In the genomic region with DNA sequence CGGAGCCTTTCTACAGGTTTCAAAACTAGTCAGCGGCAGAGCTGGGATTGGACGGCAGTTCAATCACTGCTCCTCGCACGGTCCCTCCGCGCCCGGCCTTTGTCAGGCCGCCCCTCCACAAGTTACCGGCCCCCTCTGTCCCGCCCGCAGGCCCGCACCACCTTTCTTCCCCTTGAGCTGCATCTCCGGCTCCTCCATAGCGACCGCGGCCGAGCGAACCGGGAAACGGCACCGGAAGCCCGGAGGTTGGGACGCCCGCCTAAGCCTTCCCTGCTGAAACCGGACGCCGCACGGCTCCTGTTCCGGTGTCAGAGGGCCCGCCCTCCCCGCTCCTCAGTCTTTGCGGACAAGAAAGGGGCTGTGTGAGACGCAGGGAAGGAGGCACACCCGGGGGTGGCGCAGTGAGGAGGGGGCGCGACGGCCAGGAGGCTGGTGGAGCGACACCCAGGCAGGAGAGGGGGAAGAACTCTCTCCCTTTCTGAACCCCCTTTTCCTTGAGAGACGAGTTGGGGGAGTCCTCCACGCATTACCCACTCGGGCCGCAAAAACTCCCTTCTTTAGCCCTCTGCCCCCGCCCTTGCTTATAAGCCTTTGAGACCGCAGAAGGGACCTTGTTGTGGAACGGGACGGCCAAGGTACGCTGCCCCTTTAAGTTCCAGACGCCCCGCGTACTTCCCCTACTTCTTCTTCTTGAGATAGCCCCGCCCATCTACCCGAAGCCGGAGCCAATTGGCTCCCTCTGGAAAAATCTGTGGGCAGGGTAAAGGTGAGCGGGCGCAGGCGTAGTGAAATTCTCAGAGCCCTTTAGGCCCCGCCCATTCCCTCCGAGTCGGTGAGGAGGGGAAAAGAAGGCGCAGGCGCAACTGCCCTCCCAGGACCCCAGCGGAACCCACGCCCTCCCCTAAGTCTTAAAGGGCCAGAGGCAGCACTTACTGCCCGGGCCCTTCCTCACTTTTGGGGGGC, we compare ENCODE assay signal across 1 cellular context.
TF ChIP-seq lines count a peak whose summit lies in the region.

A gene (minus strand): TSS at position 233 of the 963 bp plus-strand sequence. CDS start 35 bp downstream, at position 198.
A gene with protein sequence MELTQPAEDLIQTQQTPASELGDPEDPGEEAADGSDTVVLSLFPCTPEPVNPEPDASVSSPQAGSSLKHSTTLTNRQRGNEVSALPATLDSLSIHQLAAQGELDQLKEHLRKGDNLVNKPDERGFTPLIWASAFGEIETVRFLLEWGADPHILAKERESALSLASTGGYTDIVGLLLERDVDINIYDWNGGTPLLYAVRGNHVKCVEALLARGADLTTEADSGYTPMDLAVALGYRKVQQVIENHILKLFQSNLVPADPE (plus strand): TSS at position 339 of the 963 bp plus-strand sequence. CDS start 1,689 bp downstream, outside the sequence.

TF ChIP-seq in GM12878, 131 proteins besides CTCF, POLR2A, EP300 and RAD21 (continued from another document):
- TF ChIP-seq, protein P1, sequence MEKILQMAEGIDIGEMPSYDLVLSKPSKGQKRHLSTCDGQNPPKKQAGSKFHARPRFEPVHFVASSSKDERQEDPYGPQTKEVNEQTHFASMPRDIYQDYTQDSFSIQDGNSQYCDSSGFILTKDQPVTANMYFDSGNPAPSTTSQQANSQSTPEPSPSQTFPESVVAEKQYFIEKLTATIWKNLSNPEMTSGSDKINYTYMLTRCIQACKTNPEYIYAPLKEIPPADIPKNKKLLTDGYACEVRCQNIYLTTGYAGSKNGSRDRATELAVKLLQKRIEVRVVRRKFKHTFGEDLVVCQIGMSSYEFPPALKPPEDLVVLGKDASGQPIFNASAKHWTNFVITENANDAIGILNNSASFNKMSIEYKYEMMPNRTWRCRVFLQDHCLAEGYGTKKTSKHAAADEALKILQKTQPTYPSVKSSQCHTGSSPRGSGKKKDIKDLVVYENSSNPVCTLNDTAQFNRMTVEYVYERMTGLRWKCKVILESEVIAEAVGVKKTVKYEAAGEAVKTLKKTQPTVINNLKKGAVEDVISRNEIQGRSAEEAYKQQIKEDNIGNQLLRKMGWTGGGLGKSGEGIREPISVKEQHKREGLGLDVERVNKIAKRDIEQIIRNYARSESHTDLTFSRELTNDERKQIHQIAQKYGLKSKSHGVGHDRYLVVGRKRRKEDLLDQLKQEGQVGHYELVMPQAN (conservative IDR thresholded peaks at IDR 0.05) = peak; percentile 78
- TF ChIP-seq NR2C1 (IDR thresholded peaks at IDR 0.05) = peak; percentile 74
- TF ChIP-seq POLR2AphosphoS5 (IDR thresholded peaks at IDR 0.05; ENCODE audit: low read length) = peak; percentile 76
- no peak for TF ChIP-seq RCOR1 (conservative IDR thresholded peaks at IDR 0.05; ENCODE audit: low read depth, low read length)
- TF ChIP-seq, protein P2, sequence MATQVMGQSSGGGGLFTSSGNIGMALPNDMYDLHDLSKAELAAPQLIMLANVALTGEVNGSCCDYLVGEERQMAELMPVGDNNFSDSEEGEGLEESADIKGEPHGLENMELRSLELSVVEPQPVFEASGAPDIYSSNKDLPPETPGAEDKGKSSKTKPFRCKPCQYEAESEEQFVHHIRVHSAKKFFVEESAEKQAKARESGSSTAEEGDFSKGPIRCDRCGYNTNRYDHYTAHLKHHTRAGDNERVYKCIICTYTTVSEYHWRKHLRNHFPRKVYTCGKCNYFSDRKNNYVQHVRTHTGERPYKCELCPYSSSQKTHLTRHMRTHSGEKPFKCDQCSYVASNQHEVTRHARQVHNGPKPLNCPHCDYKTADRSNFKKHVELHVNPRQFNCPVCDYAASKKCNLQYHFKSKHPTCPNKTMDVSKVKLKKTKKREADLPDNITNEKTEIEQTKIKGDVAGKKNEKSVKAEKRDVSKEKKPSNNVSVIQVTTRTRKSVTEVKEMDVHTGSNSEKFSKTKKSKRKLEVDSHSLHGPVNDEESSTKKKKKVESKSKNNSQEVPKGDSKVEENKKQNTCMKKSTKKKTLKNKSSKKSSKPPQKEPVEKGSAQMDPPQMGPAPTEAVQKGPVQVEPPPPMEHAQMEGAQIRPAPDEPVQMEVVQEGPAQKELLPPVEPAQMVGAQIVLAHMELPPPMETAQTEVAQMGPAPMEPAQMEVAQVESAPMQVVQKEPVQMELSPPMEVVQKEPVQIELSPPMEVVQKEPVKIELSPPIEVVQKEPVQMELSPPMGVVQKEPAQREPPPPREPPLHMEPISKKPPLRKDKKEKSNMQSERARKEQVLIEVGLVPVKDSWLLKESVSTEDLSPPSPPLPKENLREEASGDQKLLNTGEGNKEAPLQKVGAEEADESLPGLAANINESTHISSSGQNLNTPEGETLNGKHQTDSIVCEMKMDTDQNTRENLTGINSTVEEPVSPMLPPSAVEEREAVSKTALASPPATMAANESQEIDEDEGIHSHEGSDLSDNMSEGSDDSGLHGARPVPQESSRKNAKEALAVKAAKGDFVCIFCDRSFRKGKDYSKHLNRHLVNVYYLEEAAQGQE (IDR thresholded peaks at IDR 0.05; ENCODE audit: low read depth, low read length) = no peak
- TF ChIP-seq, protein P3, sequence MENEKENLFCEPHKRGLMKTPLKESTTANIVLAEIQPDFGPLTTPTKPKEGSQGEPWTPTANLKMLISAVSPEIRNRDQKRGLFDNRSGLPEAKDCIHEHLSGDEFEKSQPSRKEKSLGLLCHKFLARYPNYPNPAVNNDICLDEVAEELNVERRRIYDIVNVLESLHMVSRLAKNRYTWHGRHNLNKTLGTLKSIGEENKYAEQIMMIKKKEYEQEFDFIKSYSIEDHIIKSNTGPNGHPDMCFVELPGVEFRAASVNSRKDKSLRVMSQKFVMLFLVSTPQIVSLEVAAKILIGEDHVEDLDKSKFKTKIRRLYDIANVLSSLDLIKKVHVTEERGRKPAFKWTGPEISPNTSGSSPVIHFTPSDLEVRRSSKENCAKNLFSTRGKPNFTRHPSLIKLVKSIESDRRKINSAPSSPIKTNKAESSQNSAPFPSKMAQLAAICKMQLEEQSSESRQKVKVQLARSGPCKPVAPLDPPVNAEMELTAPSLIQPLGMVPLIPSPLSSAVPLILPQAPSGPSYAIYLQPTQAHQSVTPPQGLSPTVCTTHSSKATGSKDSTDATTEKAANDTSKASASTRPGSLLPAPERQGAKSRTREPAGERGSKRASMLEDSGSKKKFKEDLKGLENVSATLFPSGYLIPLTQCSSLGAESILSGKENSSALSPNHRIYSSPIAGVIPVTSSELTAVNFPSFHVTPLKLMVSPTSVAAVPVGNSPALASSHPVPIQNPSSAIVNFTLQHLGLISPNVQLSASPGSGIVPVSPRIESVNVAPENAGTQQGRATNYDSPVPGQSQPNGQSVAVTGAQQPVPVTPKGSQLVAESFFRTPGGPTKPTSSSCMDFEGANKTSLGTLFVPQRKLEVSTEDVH (IDR thresholded peaks at IDR 0.05; ENCODE audit: low read depth, partially characterized antibody) = peak; percentile 88
- no peak for TF ChIP-seq MTA3 (IDR thresholded peaks at IDR 0.05; ENCODE audit: borderline replicate concordance, low read length)
- TF ChIP-seq NFXL1 (IDR thresholded peaks at IDR 0.05; ENCODE audit: borderline replicate concordance) = no peak
- peak in 1 of 2 experiments; percentile 37; a peak in 2 of 4 replicates for TF ChIP-seq IKZF2 (IDR thresholded peaks at IDR 0.05)
- TF ChIP-seq, protein P4, sequence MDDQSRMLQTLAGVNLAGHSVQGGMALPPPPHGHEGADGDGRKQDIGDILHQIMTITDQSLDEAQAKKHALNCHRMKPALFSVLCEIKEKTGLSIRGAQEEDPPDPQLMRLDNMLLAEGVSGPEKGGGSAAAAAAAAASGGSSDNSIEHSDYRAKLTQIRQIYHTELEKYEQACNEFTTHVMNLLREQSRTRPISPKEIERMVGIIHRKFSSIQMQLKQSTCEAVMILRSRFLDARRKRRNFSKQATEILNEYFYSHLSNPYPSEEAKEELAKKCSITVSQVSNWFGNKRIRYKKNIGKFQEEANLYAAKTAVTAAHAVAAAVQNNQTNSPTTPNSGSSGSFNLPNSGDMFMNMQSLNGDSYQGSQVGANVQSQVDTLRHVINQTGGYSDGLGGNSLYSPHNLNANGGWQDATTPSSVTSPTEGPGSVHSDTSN (IDR thresholded peaks at IDR 0.05; ENCODE audit: insufficient replicate concordance, low read depth, low read length) = peak; percentile 3
- TF ChIP-seq, protein P5, sequence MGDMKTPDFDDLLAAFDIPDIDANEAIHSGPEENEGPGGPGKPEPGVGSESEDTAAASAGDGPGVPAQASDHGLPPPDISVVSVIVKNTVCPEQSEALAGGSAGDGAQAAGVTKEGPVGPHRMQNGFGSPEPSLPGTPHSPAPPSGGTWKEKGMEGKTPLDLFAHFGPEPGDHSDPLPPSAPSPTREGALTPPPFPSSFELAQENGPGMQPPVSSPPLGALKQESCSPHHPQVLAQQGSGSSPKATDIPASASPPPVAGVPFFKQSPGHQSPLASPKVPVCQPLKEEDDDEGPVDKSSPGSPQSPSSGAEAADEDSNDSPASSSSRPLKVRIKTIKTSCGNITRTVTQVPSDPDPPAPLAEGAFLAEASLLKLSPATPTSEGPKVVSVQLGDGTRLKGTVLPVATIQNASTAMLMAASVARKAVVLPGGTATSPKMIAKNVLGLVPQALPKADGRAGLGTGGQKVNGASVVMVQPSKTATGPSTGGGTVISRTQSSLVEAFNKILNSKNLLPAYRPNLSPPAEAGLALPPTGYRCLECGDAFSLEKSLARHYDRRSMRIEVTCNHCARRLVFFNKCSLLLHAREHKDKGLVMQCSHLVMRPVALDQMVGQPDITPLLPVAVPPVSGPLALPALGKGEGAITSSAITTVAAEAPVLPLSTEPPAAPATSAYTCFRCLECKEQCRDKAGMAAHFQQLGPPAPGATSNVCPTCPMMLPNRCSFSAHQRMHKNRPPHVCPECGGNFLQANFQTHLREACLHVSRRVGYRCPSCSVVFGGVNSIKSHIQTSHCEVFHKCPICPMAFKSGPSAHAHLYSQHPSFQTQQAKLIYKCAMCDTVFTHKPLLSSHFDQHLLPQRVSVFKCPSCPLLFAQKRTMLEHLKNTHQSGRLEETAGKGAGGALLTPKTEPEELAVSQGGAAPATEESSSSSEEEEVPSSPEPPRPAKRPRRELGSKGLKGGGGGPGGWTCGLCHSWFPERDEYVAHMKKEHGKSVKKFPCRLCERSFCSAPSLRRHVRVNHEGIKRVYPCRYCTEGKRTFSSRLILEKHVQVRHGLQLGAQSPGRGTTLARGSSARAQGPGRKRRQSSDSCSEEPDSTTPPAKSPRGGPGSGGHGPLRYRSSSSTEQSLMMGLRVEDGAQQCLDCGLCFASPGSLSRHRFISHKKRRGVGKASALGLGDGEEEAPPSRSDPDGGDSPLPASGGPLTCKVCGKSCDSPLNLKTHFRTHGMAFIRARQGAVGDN (IDR thresholded peaks at IDR 0.05) = 0 out of 2 replicates have a peak, but pooled peaks have one; percentile 22
- peak; percentile 79; the same call in 1 of the 2 replicates for TF ChIP-seq HDAC2 (IDR thresholded peaks at IDR 0.05)
- TF ChIP-seq ZNF274 (IDR thresholded peaks at IDR 0.05; ENCODE audit: insufficient read depth, insufficient read length) = no peak
- 0 out of 2 replicates have a peak, but pooled peaks have one; percentile 41 for TF ChIP-seq SREBF1 (IDR thresholded peaks at IDR 0.05; ENCODE audit: low read length)
- TF ChIP-seq, protein P6, sequence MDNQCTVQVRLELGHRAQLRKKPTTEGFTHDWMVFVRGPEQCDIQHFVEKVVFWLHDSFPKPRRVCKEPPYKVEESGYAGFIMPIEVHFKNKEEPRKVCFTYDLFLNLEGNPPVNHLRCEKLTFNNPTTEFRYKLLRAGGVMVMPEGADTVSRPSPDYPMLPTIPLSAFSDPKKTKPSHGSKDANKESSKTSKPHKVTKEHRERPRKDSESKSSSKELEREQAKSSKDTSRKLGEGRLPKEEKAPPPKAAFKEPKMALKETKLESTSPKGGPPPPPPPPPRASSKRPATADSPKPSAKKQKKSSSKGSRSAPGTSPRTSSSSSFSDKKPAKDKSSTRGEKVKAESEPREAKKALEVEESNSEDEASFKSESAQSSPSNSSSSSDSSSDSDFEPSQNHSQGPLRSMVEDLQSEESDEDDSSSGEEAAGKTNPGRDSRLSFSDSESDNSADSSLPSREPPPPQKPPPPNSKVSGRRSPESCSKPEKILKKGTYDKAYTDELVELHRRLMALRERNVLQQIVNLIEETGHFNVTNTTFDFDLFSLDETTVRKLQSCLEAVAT (IDR thresholded peaks at IDR 0.05) = peak; percentile 84
- TF ChIP-seq MTA2 (IDR thresholded peaks at IDR 0.05; ENCODE audit: low read depth) = no peak
